In the genomic region with DNA sequence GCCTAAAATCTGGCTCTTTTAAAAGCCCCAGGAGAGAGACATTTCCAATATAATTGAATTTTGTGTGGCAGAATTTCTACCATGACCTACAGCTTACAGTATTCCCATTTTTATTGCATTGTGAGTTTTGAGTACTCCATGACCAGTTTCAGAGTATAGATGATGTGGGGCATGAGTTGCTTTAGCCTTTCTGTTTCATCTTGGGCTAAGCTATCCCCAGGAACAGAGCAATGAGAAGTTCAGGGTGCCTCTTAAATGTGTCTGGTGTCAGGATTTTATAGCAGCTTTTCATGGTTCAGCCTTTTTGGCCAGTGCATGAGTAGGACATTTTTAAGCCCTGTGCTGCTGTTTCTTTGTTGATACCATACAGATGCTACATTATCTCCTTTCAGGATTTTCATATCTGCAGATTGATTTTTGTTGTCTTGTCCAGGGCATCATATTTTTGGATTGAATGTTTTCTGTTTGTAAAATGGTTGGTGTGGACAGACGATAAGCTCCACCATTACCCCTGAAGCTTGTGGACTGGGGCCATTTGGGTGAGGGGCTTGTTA, we compare ENCODE assay signal across 8 cellular contexts. TPM values are rescaled to one million over a fixed set of nuclear protein-coding genes. Genes with fewer than 3 reads are reported as not detected.
A peak's percentile ranks its signal among the peaks of the same experiment; 100 is the strongest.
DNase-seq lines count a peak whose midpoint lies in the region; ATAC-seq and TF ChIP-seq lines count a peak whose summit lies in the region.

No MANE protein-coding gene starts in this region.

- peaks cover 31 to 50% (median 42%) of the 10 kb centered on the region in 4 donors for H3K4me1 Mint-ChIP-seq in CD4-positive, alpha-beta memory T cell

- CTCF ChIA-PET in CD4-positive, alpha-beta memory T cell (lab: Charles Lee; ENCODE audit: partially characterized antibody), result interaction anchor here (0.8 to 8.6 kb wide), 12 partner anchors 9 to 196 kb away, joined by 3 to 78 read pairs (median 5); a partner anchor contains a TSS

- H3K27ac ChIP-seq in CD4-positive, alpha-beta memory T cell (ENCODE audit: low read depth, low read length), result peak overlapping the region; percentile 59
- peak overlapping the region; percentile 77 for H3K27ac ChIP-seq in effector memory CD4-positive, alpha-beta T cell (ENCODE audit: insufficient read depth, low read length, poor library complexity, severe bottlenecking)
- H3K27ac ChIP-seq in prostate gland, result peak overlapping the region; percentile 92 to 95

- intact Hi-C loops in CD4-positive, alpha-beta memory T cell (cut with micrococcal nuclease), result loop anchor here (1.0 kb wide), 2 partner anchors 34 to 38 kb away; no protein-coding TSS in a partner anchor
- intact Hi-C loops in prostate gland (cut with DNase I), result no loop called here

- 69% methylated on average over 1 of the region's 1 CpG for WGBS in prostate gland

- no peak for TF ChIP-seq CTCF in prostate gland (IDR thresholded peaks at IDR 0.05)

- POLR2A ChIA-PET in CD4-positive, alpha-beta memory T cell (lab: Charles Lee; ENCODE audit: partially characterized antibody), result interaction anchor here (0.9 to 2.6 kb wide), 14 partner anchors 9 to 625 kb away, joined by 3 to 19 read pairs (median 4); a partner anchor contains a TSS

- no peak for DNase-seq in CD4-positive, alpha-beta memory T cell
- peak; percentile 29 for DNase-seq in NCI-H69 (lab: John Stamatoyannopoulos, UW)
- no peak for DNase-seq in effector memory CD4-positive, alpha-beta T cell
- no peak for DNase-seq in prostate gland (ENCODE audit: low spot score)
- DNase-seq in stimulated activated CD4-positive, alpha-beta T cell treated with anti-CD3 and anti-CD28 coated beads, Interleukin-1b, Interleukin-23, amount 100 ng/mL, for 48 hours, result no peak
- no peak for DNase-seq in cerebellum (ENCODE audit: low spot score)
- no peak for DNase-seq in HCEC 1CT

- H3K36me3 Mint-ChIP-seq in CD4-positive, alpha-beta memory T cell, result peaks cover 13 to 14% of the 10 kb centered on the region in 2 donors

- no peak for ATAC-seq in GM19324 (IDR thresholded peaks at IDR 0.05; ENCODE audit: low FRiP score, unreplicated experiment)

- no peaks in the 10 kb centered on the region for H3K9me3 Mint-ChIP-seq in CD4-positive, alpha-beta memory T cell

- no peaks in the 10 kb centered on the region for H3K27me3 ChIP-seq in CD4-positive, alpha-beta memory T cell (ENCODE audit: insufficient read depth, low read length)
- no peaks in the 10 kb centered on the region for H3K27me3 ChIP-seq in effector memory CD4-positive, alpha-beta T cell (replicated peaks; ENCODE audit: control insufficient read depth, insufficient read depth, low read length, poor library complexity, severe bottlenecking)
- no peaks in the 10 kb centered on the region for H3K27me3 ChIP-seq in prostate gland (replicated peaks; ENCODE audit: insufficient read depth)

- no peak for TF ChIP-seq POLR2A in prostate gland (IDR thresholded peaks at IDR 0.05)

- H3K36me3 ChIP-seq in CD4-positive, alpha-beta memory T cell (ENCODE audit: insufficient read depth, low read length), result no peaks in the 10 kb centered on the region
- no peaks in the 10 kb centered on the region for H3K36me3 ChIP-seq in effector memory CD4-positive, alpha-beta T cell (ENCODE audit: control insufficient read depth, insufficient read depth, low read length)
- no peaks in the 10 kb centered on the region for H3K36me3 ChIP-seq in prostate gland

- no peaks in the 10 kb centered on the region for H3K27me3 Mint-ChIP-seq in CD4-positive, alpha-beta memory T cell

- H3K27ac Mint-ChIP-seq in CD4-positive, alpha-beta memory T cell, result peak overlapping the region in 6 of 7 donors; percentile 96 to 99 (median 98)

- peak overlapping the region in 1 of 2 donors; percentile 33 for H3K4me3 ChIP-seq in CD4-positive, alpha-beta memory T cell (ENCODE audit: low read length in 2 of 2)
- peak overlapping the region; percentile 36 for H3K4me3 ChIP-seq in effector memory CD4-positive, alpha-beta T cell (ENCODE audit: insufficient read depth, low read depth, low read length, poor library complexity, severe bottlenecking)
- peak overlapping the region in 1 of 2 donors; percentile 88 for H3K4me3 ChIP-seq in prostate gland

- H3K9me3 ChIP-seq in CD4-positive, alpha-beta memory T cell (ENCODE audit: control insufficient read depth in 1 of 2, low read length in 2 of 2), result no peaks in the 10 kb centered on the region
- H3K9me3 ChIP-seq in effector memory CD4-positive, alpha-beta T cell (ENCODE audit: control insufficient read depth, low read length), result no peaks in the 10 kb centered on the region
- no peaks in the 10 kb centered on the region for H3K9me3 ChIP-seq in prostate gland

- H3K4me3 Mint-ChIP-seq in CD4-positive, alpha-beta memory T cell, result peak overlapping the region in 2 of 8 donors; percentile 55 to 88

- peaks cover 38% of the 10 kb centered on the region for H3K4me1 ChIP-seq in CD4-positive, alpha-beta memory T cell (ENCODE audit: insufficient read depth, low read length)
- peaks cover 33% of the 10 kb centered on the region for H3K4me1 ChIP-seq in effector memory CD4-positive, alpha-beta T cell (ENCODE audit: control insufficient read depth, insufficient read depth, low read length, poor library complexity, severe bottlenecking)
- peaks cover 23% of the 10 kb centered on the region for H3K4me1 ChIP-seq in prostate gland (replicated peaks)

RNA-seq across cellular contexts. Expression of a gene that starts 3.5 kb away (rescaled TPM):
- total RNA-seq in CD4-positive, alpha-beta memory T cell, result 10 to 100 TPM; 65.4 to 68.9 TPM
- polyA plus RNA-seq in CD4-positive, alpha-beta memory T cell, result 10 to 100 TPM; 12.7 to 27.8 TPM
- 100 to 1,000 TPM; 111 to 253 TPM for total RNA-seq in prostate gland
- 67.1 TPM for total RNA-seq in cerebellum
